Comparison of ENCODE assay signal across 18 cellular contexts in genomic region chr1:36492491-36492890, GRCh38. TPM values are rescaled to one million over a fixed set of nuclear protein-coding genes. Genes with fewer than 3 reads are reported as not detected.
"Had no signal": no experiment of that assay in that cellular context is flagged by ENCODE, and none has a peak within 500 bp of the region (broad histone marks: within the 10 kb centered on the region; RNA-seq: fewer than 3 reads in every experiment).

No MANE protein-coding gene starts in this region.

- H3K36me3 ChIP-seq: breast epithelium, esophagus squamous epithelium, spleen had no signal

- H3K4me2 ChIP-seq: hepatocyte had no signal

- H3K27ac ChIP-seq: breast epithelium, esophagus squamous epithelium, hepatocyte, spleen, testis had no signal

- H3K27me3 ChIP-seq: breast epithelium, hepatocyte, spleen, testis had no signal

- ATAC-seq: activated CD8-positive, alpha-beta T cell treated with anti-CD3 and anti-CD28 coated beads, Interleukin-2, amount 10 ng/mL, durations not matched to agents 7 days and 5 days; left cardiac atrium; natural killer cell; stimulated activated memory B cell treated with anti-CD40 and anti-IgM and Interleukin-4, amounts not matched to agents 10 μg/mL and 1 μg/mL and 100 μg/mL, for 72 hours had no signal

- H3K9me3 ChIP-seq: breast epithelium, esophagus squamous epithelium, spleen, testis had no signal

- H3K4me3 ChIP-seq: breast epithelium, esophagus squamous epithelium, hepatocyte, spleen, testis had no signal

- H3K79me2 ChIP-seq: hepatocyte had no signal

- H3K4me1 ChIP-seq: breast epithelium, esophagus squamous epithelium, testis had no signal

- DNase-seq: activated CD4-positive, alpha-beta T cell treated with anti-CD3 and anti-CD28 coated beads for 48 hours; activated CD4-positive, CD25-positive, alpha-beta regulatory T cell; activated CD8-positive, alpha-beta T cell treated with anti-CD3 and anti-CD28 coated beads, Interleukin-2, amount 10 ng/mL, durations not matched to agents 7 days and 5 days; activated T-cell treated with anti-CD3 and anti-CD28 coated beads, Interleukin-2, amount 50 U/mL, for 24 hours; cortex of kidney; esophagus squamous epithelium; left cardiac atrium; mesenchymal stem cell; natural killer cell; nucleus accumbens; stimulated activated CD4-positive, alpha-beta T cell treated with anti-CD3 and anti-CD28 coated beads, Interleukin-4, amount 100 ng/mL, for 4 hours; T-helper 2 cell; testis had no signal

RNA-seq across cellular contexts. Expression of gene CSF3R, which starts 9.8 kb away (rescaled TPM):
- polyA plus RNA-seq: endothelial cell of umbilical vein had no signal
